1 cellular context compared by ENCODE assay signal in genomic region chr7:110767550-110768137, GRCh38.
TF ChIP-seq lines count a peak whose summit lies in the region.

No MANE protein-coding gene starts in this region.

TF ChIP-seq in GM23338, 12 proteins besides CTCF, POLR2A, EP300 and RAD21 (continued from another document):
- TF ChIP-seq EZH2phosphoT487 (IDR thresholded peaks at IDR 0.05; ENCODE audit: unreplicated experiment): no peak
- TF ChIP-seq, protein P1, sequence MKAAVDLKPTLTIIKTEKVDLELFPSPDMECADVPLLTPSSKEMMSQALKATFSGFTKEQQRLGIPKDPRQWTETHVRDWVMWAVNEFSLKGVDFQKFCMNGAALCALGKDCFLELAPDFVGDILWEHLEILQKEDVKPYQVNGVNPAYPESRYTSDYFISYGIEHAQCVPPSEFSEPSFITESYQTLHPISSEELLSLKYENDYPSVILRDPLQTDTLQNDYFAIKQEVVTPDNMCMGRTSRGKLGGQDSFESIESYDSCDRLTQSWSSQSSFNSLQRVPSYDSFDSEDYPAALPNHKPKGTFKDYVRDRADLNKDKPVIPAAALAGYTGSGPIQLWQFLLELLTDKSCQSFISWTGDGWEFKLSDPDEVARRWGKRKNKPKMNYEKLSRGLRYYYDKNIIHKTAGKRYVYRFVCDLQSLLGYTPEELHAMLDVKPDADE (IDR thresholded peaks at IDR 0.05): no peak
- no peak for TF ChIP-seq POLR2AphosphoS5 (IDR thresholded peaks at IDR 0.05; ENCODE audit: low read depth)
- no peak for TF ChIP-seq STAT1 (IDR thresholded peaks at IDR 0.05; ENCODE audit: unreplicated experiment)
- TF ChIP-seq ZNF114 (CRISPR knock-in tag; IDR thresholded peaks at IDR 0.05): no peak
TF ChIP-seq in GM23338: peak in this region for 0.
